8 cellular contexts compared by ENCODE assay signal in genomic region chr10:11685787-11686218, GRCh38. TPM values are rescaled to one million over a fixed set of nuclear protein-coding genes. Genes with fewer than 3 reads are reported as not detected.
DNase-seq lines count a peak whose midpoint lies in the region; ATAC-seq and TF ChIP-seq lines count a peak whose summit lies in the region.

No MANE protein-coding gene starts in this region.

- H3K9me3 Mint-ChIP-seq in activated T-cell treated with anti-CD3 and anti-CD28 coated beads, Interleukin-2, amount 50 U/mL, for 24 hours, result no peaks in the 10 kb centered on the region

- H3K4me1 Mint-ChIP-seq in activated T-cell treated with anti-CD3 and anti-CD28 coated beads, Interleukin-2, amount 50 U/mL, for 24 hours (ENCODE audit: low read depth), result peaks cover 38% of the 10 kb centered on the region

- no peak overlapping the region for H3K27ac Mint-ChIP-seq in activated T-cell treated with anti-CD3 and anti-CD28 coated beads, Interleukin-2, amount 50 U/mL, for 24 hours

- DNase-seq in activated T-cell treated with anti-CD3 and anti-CD28 coated beads for 1 hour (ENCODE audit: low read depth) (peak; percentile 33), NCI-H2196 (lab: John Stamatoyannopoulos, UW; ENCODE audit: unreplicated experiment) (peak; percentile 56), heart right ventricle (peak; percentile 53 to 64), NCI-H2227 (lab: John Stamatoyannopoulos, UW; ENCODE audit: unreplicated experiment) (no peak)
- DNase-seq in activated T-cell treated with anti-CD3 and anti-CD28 coated beads, Interleukin-2, amount 50 U/mL, for 24 hours, result no peak
- DNase-seq in activated T-cell treated with anti-CD3 and anti-CD28 coated beads, Interleukin-2, amount 50 U/mL, for 1 hour, result peak; percentile 62
- DNase-seq in stimulated activated CD4-positive, alpha-beta T cell treated with anti-CD3 and anti-CD28 coated beads, Interleukin-4, amount 100 ng/mL, for 4 hours, result peak; percentile 17 to 36

- ATAC-seq in heart right ventricle (peak in 3 of 8 donors; percentile 28 to 38 (median 36)), HG02798 (IDR thresholded peaks at IDR 0.05; ENCODE audit: poor library complexity, unreplicated experiment) (no peak)

- no peaks in the 10 kb centered on the region for H3K9me3 ChIP-seq in heart right ventricle

- H3K36me3 Mint-ChIP-seq in activated T-cell treated with anti-CD3 and anti-CD28 coated beads, Interleukin-2, amount 50 U/mL, for 24 hours (ENCODE audit: low read depth), result no peaks in the 10 kb centered on the region

- TF ChIP-seq CTCF in heart right ventricle (IDR thresholded peaks at IDR 0.05), result no peak

- peaks cover 3 to 43% (median 20%) of the 10 kb centered on the region in 9 donors for H3K4me1 ChIP-seq in heart right ventricle

- no peak overlapping the region for H3K4me3 Mint-ChIP-seq in activated T-cell treated with anti-CD3 and anti-CD28 coated beads, Interleukin-2, amount 50 U/mL, for 24 hours

- H3K27me3 ChIP-seq in heart right ventricle, result peaks cover 0 to 12% (median 0%) of the 10 kb centered on the region in 7 donors

- H3K4me3 ChIP-seq in heart right ventricle, result peak overlapping the region in 2 of 10 donors; percentile 36 to 43

- intact Hi-C loops in heart right ventricle (cut with DNase I), result loop anchor here in 1 of 10 donors (5.0 kb wide), 1 partner anchor 74 kb away; the partner anchor contains the start of gene USP6NL

- no peaks in the 10 kb centered on the region for H3K27me3 Mint-ChIP-seq in activated T-cell treated with anti-CD3 and anti-CD28 coated beads, Interleukin-2, amount 50 U/mL, for 24 hours

- 18 to 23% methylated on average over 7 of the region's 7 CpGs for WGBS in heart right ventricle, 2 donors

- no peaks in the 10 kb centered on the region for H3K36me3 ChIP-seq in heart right ventricle

- H3K27ac ChIP-seq in heart right ventricle, result peak overlapping the region in 4 of 10 donors; percentile 68 to 82 (median 74)

RNA-seq across cellular contexts. Expression of gene ECHDC3, which starts 56.4 kb away (rescaled TPM):
- total RNA-seq in heart right ventricle, result 100 to 1,000 TPM in 2 of 10 donors, 10 to 100 TPM in 8; 39.6 to 114 (median 57.1) TPM
- 10 to 100 TPM; 15.0 to 83.1 TPM for polyA plus RNA-seq in heart right ventricle

Comparison
In these comparisons a context has a peak if more than half of its experiments do, and no peak if none do; other contexts are left out.
1. DNase-seq: peak in activated T-cell treated with anti-CD3 and anti-CD28 coated beads for 1 hour (single experiment), NCI-H2196 (single experiment), activated T-cell treated with anti-CD3 and anti-CD28 coated beads, Interleukin-2, amount 50 U/mL, for 1 hour (single experiment), heart right ventricle (2 of 2) and stimulated activated CD4-positive, alpha-beta T cell treated with anti-CD3 and anti-CD28 coated beads, Interleukin-4, amount 100 ng/mL, for 4 hours (2 of 2); none in activated T-cell treated with anti-CD3 and anti-CD28 coated beads, Interleukin-2, amount 50 U/mL, for 24 hours (single experiment) and NCI-H2227 (single experiment).